In the genomic region with DNA sequence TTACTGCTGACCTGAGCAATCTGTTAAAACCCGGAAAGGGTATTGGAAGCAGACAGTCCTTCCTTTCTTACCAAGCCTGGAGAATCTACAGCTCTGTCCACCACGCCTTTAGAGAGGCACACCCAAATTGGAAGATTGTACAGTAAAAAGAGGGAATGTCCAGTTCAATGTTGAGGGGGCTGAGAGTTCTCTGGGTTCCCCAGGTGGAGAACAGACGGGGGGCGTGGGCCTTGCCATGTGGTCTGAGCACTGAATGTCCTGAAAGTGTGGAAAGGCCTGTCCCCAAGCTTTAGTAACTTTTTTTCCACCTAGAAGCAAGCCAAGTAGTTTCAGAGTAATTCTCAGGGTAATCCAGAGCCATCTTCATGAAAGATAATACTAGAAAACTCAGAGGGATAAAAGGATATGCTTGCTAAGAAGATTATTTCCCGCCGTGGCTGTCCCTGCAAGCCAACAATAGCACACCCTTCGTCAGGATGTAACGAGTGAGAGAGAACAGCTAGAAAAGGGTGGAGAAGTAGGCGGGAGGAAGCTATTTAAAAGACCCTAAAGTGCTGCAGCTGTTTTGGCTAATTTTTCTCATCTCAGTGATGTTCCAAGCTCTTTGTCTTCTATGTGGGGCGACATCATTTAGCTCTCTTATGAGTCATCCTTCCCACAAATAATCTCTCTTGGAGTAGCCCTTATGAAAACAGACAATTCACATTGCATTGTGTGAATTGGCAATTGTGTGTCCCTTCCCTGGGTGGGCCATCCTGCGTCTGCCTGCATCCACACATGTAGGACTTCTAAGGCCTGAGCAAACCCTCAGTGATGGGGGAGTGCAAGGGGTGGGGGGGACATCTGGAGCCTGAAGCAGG, we compare ENCODE assay signal across 11 cellular contexts.
A peak's percentile ranks its signal among the peaks of the same experiment; 100 is the strongest.
DNase-seq lines count a peak whose midpoint lies in the region; ATAC-seq and TF ChIP-seq lines count a peak whose summit lies in the region.
"Had no signal": no experiment of that assay in that cellular context is flagged by ENCODE, and none has a peak within 500 bp of the region (broad histone marks: within the 10 kb centered on the region; RNA-seq: fewer than 3 reads in every experiment).

No MANE protein-coding gene starts in this region.

- H3K36me3 ChIP-seq in breast epithelium (no peaks in the 10 kb centered on the region), aorta (ENCODE audit: control insufficient read depth in 1 of 2, insufficient read depth in 2 of 2, low read length in 1 of 2) (no peaks in the 10 kb centered on the region)
- H3K36me3 ChIP-seq: BLaER1, HAP-1 had no signal

- H3K9me3 ChIP-seq in breast epithelium: no peaks in the 10 kb centered on the region
- H3K9me3 ChIP-seq in aorta (ENCODE audit: control insufficient read depth, low read length): no peaks in the 10 kb centered on the region
- H3K9me3 ChIP-seq: BLaER1, HAP-1 had no signal

- H3K4me1 ChIP-seq in breast epithelium (no peaks in the 10 kb centered on the region), aorta (ENCODE audit: control insufficient read depth in 1 of 2, insufficient read depth in 2 of 2, low read length in 2 of 2) (peaks cover 2 to 3% of the 10 kb centered on the region in 2 donors)

- no peak overlapping the region for H3K4me3 ChIP-seq in breast epithelium
- no peak overlapping the region for H3K4me3 ChIP-seq in aorta (ENCODE audit: low read length in 2 of 2)
- H3K4me3 ChIP-seq: BLaER1, HAP-1 had no signal

- TF ChIP-seq POLR2A in breast epithelium (IDR thresholded peaks at IDR 0.05): no peak

- H3K27ac ChIP-seq in breast epithelium (peak overlapping the region; percentile 46 to 63), aorta (ENCODE audit: low read depth in 1 of 2, low read length in 2 of 2) (no peak overlapping the region)
- H3K27ac ChIP-seq: BLaER1 had no signal

- intact Hi-C loops in breast epithelium (cut with DNase I; ENCODE audit: low total_unique reads): no loop called here
- intact Hi-C loops in aorta (cut with DNase I): no loop called here

- peak; percentile 38 for DNase-seq in SIG-M5 treated with dmso at 0.1 percent for 504 hours (lab: John Stamatoyannopoulos, UW; ENCODE audit: unreplicated experiment)
- no peak for DNase-seq in SIG-M5 (lab: John Stamatoyannopoulos, UW)
- no peak for DNase-seq in breast epithelium (ENCODE audit: low spot score in 2 of 2)
- peak; percentile 55 for DNase-seq in medulla oblongata (ENCODE audit: extremely low spot score)
- DNase-seq in aorta: peak in 1 of 2 donors; percentile 56
- no peak for DNase-seq in activated effector memory CD4-positive, alpha-beta T cell treated with Interleukin-2 at 50 U/mL for 16 hours
- DNase-seq: cortex of kidney had no signal

- 41% methylated on average over 11 of the region's 11 CpGs for WGBS in aorta, 2 donors

- no peak for TF ChIP-seq CTCF in breast epithelium (IDR thresholded peaks at IDR 0.05)

- peak; percentile 82 for ATAC-seq in aorta (ENCODE audit: low FRiP score)
- ATAC-seq in GM18909 (IDR thresholded peaks at IDR 0.05; ENCODE audit: poor library complexity, unreplicated experiment): no peak
- no peak for ATAC-seq in HG03378 (IDR thresholded peaks at IDR 0.05; ENCODE audit: unreplicated experiment)

- H3K27me3 ChIP-seq in breast epithelium: no peaks in the 10 kb centered on the region
- H3K27me3 ChIP-seq in aorta (ENCODE audit: control insufficient read depth in 1 of 2, insufficient read depth in 2 of 2, low read length in 1 of 2): no peaks in the 10 kb centered on the region
- H3K27me3 ChIP-seq: BLaER1 had no signal

Comparison
In these comparisons a context has a peak if more than half of its experiments do, and no peak if none do; other contexts are left out.
1. DNase-seq: peak in SIG-M5 treated with dmso at 0.1 percent for 504 hours (single experiment) and medulla oblongata (single experiment); none in SIG-M5 (single experiment), breast epithelium (0 of 2) and activated effector memory CD4-positive, alpha-beta T cell treated with Interleukin-2 at 50 U/mL for 16 hours (single experiment).
2. H3K27ac ChIP-seq: peak in breast epithelium (2 of 2); none in aorta (0 of 2).